ENCODE assay signal across 33 cellular contexts in genomic region chr6:28360961-28361360, GRCh38.
"Had no signal": no experiment of that assay in that cellular context is flagged by ENCODE, and none has a peak within 500 bp of the region (broad histone marks: within the 10 kb centered on the region; RNA-seq: fewer than 3 reads in every experiment).

No MANE protein-coding gene starts in this region.

- DNase-seq: activated effector memory CD4-positive, alpha-beta T cell treated with anti-CD3 and anti-CD28 coated beads, Interleukin-2, amount 50 U/mL, for 16 hours; activated effector memory CD4-positive, alpha-beta T cell treated with Interleukin-2 at 50 U/mL for 16 hours; activated gamma-delta T cell treated with Interleukin-2 at 50 U/mL for 16 hours; activated naive CD4-positive, alpha-beta T cell; activated naive CD4-positive, alpha-beta T cell treated with anti-CD3 and anti-CD28 coated beads for 36 hours; activated naive CD4-positive, alpha-beta T cell treated with anti-CD3 and anti-CD28 coated beads, Interleukin-2, amount 10 ng/mL, durations not matched to agents 7 days and 5 days; activated naive CD4-positive, alpha-beta T cell treated with anti-CD3 and anti-CD28 coated beads, Interleukin-2, amount 50 U/mL, for 16 hours; activated naive CD4-positive, alpha-beta T cell treated with Interleukin-2 at 50 U/mL for 16 hours; activated naive CD8-positive, alpha-beta T cell treated with anti-CD3 and anti-CD28 coated beads for 36 hours; activated naive CD8-positive, alpha-beta T cell treated with anti-CD3 and anti-CD28 coated beads, Interleukin-2, amount 10 ng/mL, durations not matched to agents 7 days and 5 days; activated naive CD8-positive, alpha-beta T cell treated with anti-CD3 and anti-CD28 coated beads, Interleukin-2, amount 50 U/mL, for 24 hours; activated T-cell treated with anti-CD3 and anti-CD28 coated beads, Interleukin-2, amount 50 U/mL, for 1 hour; activated T-cell treated with anti-CD3 and anti-CD28 coated beads, Interleukin-2, amount 50 U/mL, for 24 hours; activated T-cell treated with anti-CD3 and anti-CD28 coated beads, Interleukin-2, amount 50 U/mL, for 4 hours; activated T-cell treated with anti-CD3 and anti-CD28 coated beads, Interleukin-2, amount 50 U/mL, for 48 hours; activated T-cell treated with anti-CD3 and anti-CD28 coated beads, Interleukin-2, amount 50 U/mL, for 72 hours; adrenal gland; amniotic stem cell; amygdala; anterior cingulate cortex; aorta; body of pancreas; brain microvascular endothelial cell; caudate nucleus; central memory CD4-positive, alpha-beta T cell; cerebellar nuclear complex had no signal

- H3K4me3 ChIP-seq: adrenal gland, ascending aorta, body of pancreas, breast epithelium, cardiac muscle cell had no signal

- H3K27ac ChIP-seq: adrenal gland, ascending aorta, body of pancreas, brain microvascular endothelial cell, breast epithelium, cardiac muscle cell had no signal

- ATAC-seq: activated naive CD4-positive, alpha-beta T cell treated with anti-CD3 and anti-CD28 coated beads, Interleukin-2, amount 50 U/mL, for 72 hours; activated naive CD8-positive, alpha-beta T cell treated with anti-CD3 and anti-CD28 coated beads, Interleukin-2, amount 50 U/mL, for 24 hours; activated T-cell treated with anti-CD3 and anti-CD28 coated beads, Interleukin-2, amount 50 U/mL, for 4 hours; activated T-cell treated with anti-CD3 and anti-CD28 coated beads, Interleukin-2, amount 50 U/mL, for 72 hours; activated T-helper 17 cell treated with anti-CD3 and anti-CD28 coated beads, Interleukin-2, amount 50 U/mL, for 72 hours; body of pancreas had no signal

- H3K9me3 ChIP-seq: adrenal gland, ascending aorta, body of pancreas, breast epithelium had no signal

- H3K36me3 ChIP-seq: breast epithelium had no signal

- H3K27me3 ChIP-seq: adrenal gland, ascending aorta, body of pancreas, brain microvascular endothelial cell, breast epithelium, cardiac muscle cell had no signal

- FAIRE-seq: astrocyte, bronchial epithelial cell had no signal
